ENCODE assay signal across 16 cellular contexts in the genomic region with DNA sequence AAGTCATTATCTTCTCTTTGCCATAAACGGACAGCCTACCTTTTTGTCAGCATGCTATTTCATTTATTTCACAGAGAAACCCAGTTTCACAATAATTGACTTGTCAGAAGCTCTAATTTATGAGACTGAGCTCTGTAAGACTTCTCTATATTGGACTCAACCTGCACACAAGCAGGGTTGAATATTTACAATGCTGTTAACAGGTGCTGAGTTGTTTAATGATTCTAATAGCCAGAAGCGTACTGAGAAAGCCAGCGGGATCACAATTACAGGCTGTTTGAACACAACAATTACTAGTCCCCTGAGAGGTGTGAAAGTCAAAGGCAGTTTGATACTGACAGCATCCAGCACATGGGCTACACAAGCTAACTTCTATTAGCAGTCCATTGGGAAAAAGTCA.
DNase-seq lines count a peak whose midpoint lies in the region; ATAC-seq, FAIRE-seq and TF ChIP-seq lines count a peak whose summit lies in the region.
"Had no signal": no experiment of that assay in that cellular context is flagged by ENCODE, and none has a peak within 500 bp of the region (broad histone marks: within the 10 kb centered on the region; RNA-seq: fewer than 3 reads in every experiment).

No MANE protein-coding gene starts in this region.

- ATAC-seq in GM12878 (peak; percentile 52), Right ventricle myocardium superior (ENCODE audit: poor library complexity) (no peak)
- ATAC-seq: activated naive CD8-positive, alpha-beta T cell treated with anti-CD3 and anti-CD28 coated beads, Interleukin-2, amount 50 U/mL, for 24 hours; left colon; psoas muscle; SK-N-SH treated with all-trans-retinoic acid at 6 μM for 48 hours had no signal

- peak; percentile 88 for DNase-seq in DMS 273 treated with DMSO at 0.1 percent for 48 hours (lab: John Stamatoyannopoulos, UW)
- DNase-seq in NB4 (ENCODE audit: low read depth): peak; percentile 5
- peak; percentile 91 for DNase-seq in NCI-H2227 (lab: John Stamatoyannopoulos, UW; ENCODE audit: unreplicated experiment)
- DNase-seq in GM12878 (ENCODE audit: low read depth, low spot score): no peak
- no peak for DNase-seq in HUDEP-2 (lab: John Stamatoyannopoulos, UW; ENCODE audit: unreplicated experiment in 76 of 76)
- DNase-seq in Right ventricle myocardium superior: no peak
- DNase-seq in RPMI8226: no peak
- DNase-seq in stimulated activated CD4-positive, alpha-beta T cell treated with anti-CD3 and anti-CD28 coated beads, Interleukin-4, amount 100 ng/mL, for 4 hours: no peak
- DNase-seq: activated naive CD8-positive, alpha-beta T cell treated with anti-CD3 and anti-CD28 coated beads, Interleukin-2, amount 50 U/mL, for 24 hours; activated T-cell treated with anti-CD3 and anti-CD28 coated beads for 4 hours; cerebellar nuclear complex; DMS53; left colon; psoas muscle; trophoblast cell had no signal

- H3K79me2 ChIP-seq in GM12878 (ENCODE audit: control insufficient read depth, insufficient read depth, low read length): no peaks in the 10 kb centered on the region

- SMC1A ChIA-PET in GM12878 (lab: Charles Lee; ENCODE audit: uncharacterized antibody, unreplicated experiment): interaction anchor here (1.0 to 1.4 kb wide), 4 partner anchors 12 to 70 kb away, joined by 3 read pairs; no protein-coding TSS in a partner anchor

- H3K4me1 ChIP-seq in GM12878 (ENCODE audit: control insufficient read depth, insufficient read depth, low read length): no peaks in the 10 kb centered on the region
- H3K4me1 ChIP-seq: psoas muscle had no signal

- no peak for TF ChIP-seq EP300 in GM12878 (IDR thresholded peaks at IDR 0.05; ENCODE audit: borderline replicate concordance in 1 of 2, control insufficient read depth in 1 of 2, low read depth in 2 of 2, low read length in 2 of 2)

- in situ Hi-C loops in GM12878 (cut with MboI): no loop called here

- H4K20me1 ChIP-seq in GM12878 (ENCODE audit: control insufficient read depth, insufficient read depth): no peaks in the 10 kb centered on the region

- WGBS in GM12878 (ENCODE audit: insufficient coverage, insufficient replicate concordance, low lambda C conversion rate, missing lambda C conversion rate): 92% methylated on average over 3 of the region's 3 CpGs

- no peak overlapping the region for H2AFZ ChIP-seq in GM12878 (ENCODE audit: control insufficient read depth, low read depth, low read length)

- H3K4me3 ChIP-seq in NB4 (ENCODE audit: low read depth, low read length) (no peak overlapping the region), GM12878 (no peak overlapping the region)
- H3K4me3 ChIP-seq: psoas muscle had no signal

- POLR2A ChIA-PET in GM12878 (lab: Charles Lee): no interaction called here

- BruUV-seq in GM12878 (replicated peaks; lab: Mats Ljungman, UMichigan): no TSS peak

- TF ChIP-seq CTCF in NB4 (IDR thresholded peaks at IDR 0.05; ENCODE audit: low read depth, low read length) (no peak), GM12878 (IDR thresholded peaks at IDR 0.05 in 2 of 3, conservative IDR thresholded peaks at IDR 0.05 in 1 of 3; ENCODE audit: control insufficient read depth in 2 of 3, extremely low read depth in 1 of 3, insufficient read depth in 1 of 3, low read depth in 3 of 3, low read length in 3 of 3) (no peak)

- no peak for TF ChIP-seq RAD21 in GM12878 (IDR thresholded peaks at IDR 0.05; ENCODE audit: insufficient read depth, low read depth, low read length)

- no peak for TF ChIP-seq POLR2A in NB4 (IDR thresholded peaks at IDR 0.05; ENCODE audit: extremely low read depth, insufficient read length)
- TF ChIP-seq POLR2A in GM12878 (IDR thresholded peaks at IDR 0.05; ENCODE audit: low read depth, low read length): no peak

- CTCF ChIA-PET in GM12878 (lab: Yijun Ruan, JAX): interaction anchor here (0.7 to 0.9 kb wide), 2 partner anchors 16 to 67 kb away, joined by 3 read pairs; no protein-coding TSS in a partner anchor

- H3K27me3 ChIP-seq in GM12878 (replicated peaks in 1 of 2; ENCODE audit: control insufficient read depth in 2 of 2, insufficient read depth in 2 of 2, low read length in 1 of 2): no peaks in the 10 kb centered on the region

- intact Hi-C loops in GM12878 (cut with micrococcal nuclease; ENCODE audit: unreplicated experiment): no loop called here
- intact Hi-C loops in Right ventricle myocardium superior (cut with DNase I): no loop called here

- H3K9ac ChIP-seq in GM12878 (ENCODE audit: control insufficient read depth, insufficient read depth, low read length): no peak overlapping the region

- no peak overlapping the region for H3K4me2 ChIP-seq in GM12878 (ENCODE audit: control insufficient read depth, insufficient read depth)

- H3K36me3 ChIP-seq in GM12878 (ENCODE audit: control insufficient read depth in 2 of 2, insufficient read depth in 2 of 2, low read length in 1 of 2): peaks cover 0 to 3% of the 10 kb centered on the region in 2 experiments; a peak in 1 of 4 replicates

- H3K27ac ChIP-seq in GM12878 (ENCODE audit: control insufficient read depth, insufficient read depth): no peak overlapping the region
- H3K27ac ChIP-seq: psoas muscle had no signal

- no peak for FAIRE-seq in GM12878 (lab: Jason Lieb, UNC)

- RAD21 ChIA-PET in GM12878 (lab: Charles Lee; ENCODE audit: unreplicated experiment): interaction anchor here (1.0 kb wide), 1 partner anchor 65 kb away, joined by 3 read pairs; no protein-coding TSS in a partner anchor

- no peaks in the 10 kb centered on the region for H3K9me3 ChIP-seq in GM12878 (replicated peaks; ENCODE audit: control insufficient read depth, insufficient read depth, low read length)
- H3K9me3 ChIP-seq: psoas muscle had no signal

TF ChIP-seq in GM12878, 131 proteins besides CTCF, POLR2A, EP300 and RAD21:
- TF ChIP-seq HSF1 (IDR thresholded peaks at IDR 0.05; ENCODE audit: low read depth, low read length) (no peak), MEF2B (IDR thresholded peaks at IDR 0.05; ENCODE audit: partially characterized antibody, poor library complexity, severe bottlenecking) (peak; percentile 22)

Comparison
In these comparisons a context has a peak if more than half of its experiments do, and no peak if none do; other contexts are left out.
1. DNase-seq: peak in DMS 273 treated with DMSO at 0.1 percent for 48 hours (single experiment), NB4 (single experiment) and NCI-H2227 (single experiment); none in GM12878 (single experiment), HUDEP-2 (0 of 76), Right ventricle myocardium superior (single experiment), RPMI8226 (single experiment) and stimulated activated CD4-positive, alpha-beta T cell treated with anti-CD3 and anti-CD28 coated beads, Interleukin-4, amount 100 ng/mL, for 4 hours (0 of 2).